ENCODE assay signal across 17 cellular contexts in genomic region chr13:85508683-85509329, GRCh38.
DNase-seq lines count a peak whose midpoint lies in the region; ATAC-seq, FAIRE-seq and TF ChIP-seq lines count a peak whose summit lies in the region.
"Had no signal": no experiment of that assay in that cellular context is flagged by ENCODE, and none has a peak within 500 bp of the region (broad histone marks: within the 10 kb centered on the region; RNA-seq: fewer than 3 reads in every experiment).

No MANE protein-coding gene starts in this region.

- no peaks in the 10 kb centered on the region for H3K9me3 ChIP-seq in H9 (ENCODE audit: control insufficient read depth, low read depth, low read length)
- H3K9me3 ChIP-seq in HepG2 (ENCODE audit: low read length), result 0 out of 2 replicates have a peak, but pooled peaks cover 4% of the 10 kb centered on the region
- H3K9me3 ChIP-seq: BLaER1, body of pancreas, prostate gland had no signal

- H3K4me2 ChIP-seq in H9 (ENCODE audit: insufficient read depth, insufficient read length, low read length) (no peak overlapping the region), HepG2 (ENCODE audit: low read depth, low read length) (no peak overlapping the region)
- H3K4me2 ChIP-seq: BLaER1 had no signal

- H3K23me2 ChIP-seq in H9 (ENCODE audit: insufficient read length, low read depth, low read length, poor library complexity, severe bottlenecking), result no peaks in the 10 kb centered on the region

- no peak overlapping the region for H2BK5ac ChIP-seq in H9 (ENCODE audit: insufficient read length, low read length)

- H3K27ac ChIP-seq in 22Rv1 (peak overlapping the region; percentile 82), H9 (ENCODE audit: insufficient read length, low read depth, low read length) (no peak overlapping the region), HepG2 (ENCODE audit: extremely low read length, insufficient read depth, low read length) (no peak overlapping the region)
- H3K27ac ChIP-seq: BLaER1 had no signal

- TF ChIP-seq CTCF in 22Rv1 (IDR thresholded peaks at IDR 0.05) (0 out of 2 replicates have a peak, but pooled peaks have one; percentile 9), H9 (conservative IDR thresholded peaks at IDR 0.05) (peak; percentile 41), bronchial epithelial cell (IDR thresholded peaks at IDR 0.05; ENCODE audit: insufficient read depth, low read length, severe bottlenecking) (no peak), HepG2 (CRISPR knock-in tag; IDR thresholded peaks at IDR 0.05) (peak; percentile 37)

- H3K79me2 ChIP-seq in H9 (ENCODE audit: insufficient read depth, low read length), result no peaks in the 10 kb centered on the region
- no peaks in the 10 kb centered on the region for H3K79me2 ChIP-seq in HepG2 (ENCODE audit: insufficient read depth, low read length)

- H3K36me3 ChIP-seq in bronchial epithelial cell (ENCODE audit: control insufficient read depth, insufficient read depth, low read length) (no peaks in the 10 kb centered on the region), HepG2 (replicated peaks in 1 of 2; ENCODE audit: control insufficient read depth in 1 of 2, insufficient read depth in 2 of 2, low read length in 2 of 2) (no peaks in the 10 kb centered on the region)
- H3K36me3 ChIP-seq: BLaER1, prostate gland had no signal

- no peak for TF ChIP-seq POLR2A in HepG2 (IDR thresholded peaks at IDR 0.05; ENCODE audit: insufficient read depth in 1 of 2, low read depth in 2 of 2, low read length in 2 of 2)

- H3K36me3 Mint-ChIP-seq in H9 (ENCODE audit: insufficient read depth in 1 of 3, low read depth in 3 of 3), result no peaks in the 10 kb centered on the region; a peak in 1 of 7 replicates
- H3K36me3 Mint-ChIP-seq in activated T-helper 1 cell treated with anti-CD3 and anti-CD28 coated beads, Interleukin-12 subunit alpha, Interleukin-12 subunit beta, Interleukin-2, Interleukin-4 antibody, amounts not matched to agents 30 ng/mL and 10 ng/mL and 1 ng/mL, durations not matched to agents 14 hours and 24 hours and 36 hours (ENCODE audit: low read depth), result no peaks in the 10 kb centered on the region
- H3K36me3 Mint-ChIP-seq: stimulated activated naive B cell treated with anti-CD40 and anti-IgM and Interleukin-4, amounts not matched to agents 10 μg/mL and 1 μg/mL and 100 μg/mL, for 72 hours; T-cell had no signal

- no peak overlapping the region for H4K8ac ChIP-seq in H9 (replicated peaks; ENCODE audit: insufficient read length, low read depth, low read length)

- H2BK15ac ChIP-seq in H9 (ENCODE audit: low read depth, low read length), result no peak overlapping the region

- H2AFZ ChIP-seq in H9 (ENCODE audit: low read length), result no peak overlapping the region
- H2AFZ ChIP-seq in HepG2 (ENCODE audit: low read length), result no peak overlapping the region

- H3K27me3 ChIP-seq in H9 (ENCODE audit: insufficient read depth, low read length), result no peaks in the 10 kb centered on the region
- H3K27me3 ChIP-seq in bronchial epithelial cell (ENCODE audit: control insufficient read depth, insufficient read depth, low read length), result no peaks in the 10 kb centered on the region
- H3K27me3 ChIP-seq in HepG2 (ENCODE audit: control insufficient read depth in 1 of 2, insufficient read depth in 2 of 2, low read length in 2 of 2), result no peaks in the 10 kb centered on the region
- H3K27me3 ChIP-seq: BLaER1, body of pancreas had no signal

- H4K91ac ChIP-seq in H9 (ENCODE audit: insufficient read length, low read depth, low read length), result no peak overlapping the region

- no peak overlapping the region for H2BK12ac ChIP-seq in H9 (ENCODE audit: insufficient read length, low read depth, low read length)

- ATAC-seq in HepG2 (peak; percentile 43; the same call in 2 of the 3 replicates), GM18909 (IDR thresholded peaks at IDR 0.05; ENCODE audit: poor library complexity, unreplicated experiment) (no peak), HG03280 (IDR thresholded peaks at IDR 0.05; ENCODE audit: unreplicated experiment) (no peak)
- ATAC-seq: K562, T-cell had no signal

- no peak overlapping the region for H3K18ac ChIP-seq in H9 (ENCODE audit: insufficient read length, low read depth, low read length)

- H3K14ac ChIP-seq in H9 (ENCODE audit: insufficient read depth, low read length), result no peak overlapping the region

- no peak overlapping the region for H4K5ac ChIP-seq in H9 (ENCODE audit: insufficient read length, low read depth, low read length)

- H2BK20ac ChIP-seq in H9 (ENCODE audit: low read depth, low read length, poor library complexity, severe bottlenecking), result no peak overlapping the region

- H4K20me1 ChIP-seq in H9 (ENCODE audit: control insufficient read depth, insufficient read depth, insufficient read length), result no peaks in the 10 kb centered on the region
- H4K20me1 ChIP-seq in HepG2 (ENCODE audit: insufficient read depth, low read length), result no peaks in the 10 kb centered on the region
- H4K20me1 ChIP-seq: BLaER1 had no signal

- H3K23ac ChIP-seq in H9 (ENCODE audit: insufficient read length, low read depth, low read length), result no peak overlapping the region

- CTCF ChIA-PET in HepG2 (lab: Yijun Ruan, JAX; ENCODE audit: low intra/inter-chr PET ratio, low total read pairs), result no interaction called here

- no peak overlapping the region for H3K27ac Mint-ChIP-seq in H9
- no peak overlapping the region for H3K27ac Mint-ChIP-seq in activated T-helper 1 cell treated with anti-CD3 and anti-CD28 coated beads, Interleukin-12 subunit alpha, Interleukin-12 subunit beta, Interleukin-2, Interleukin-4 antibody, amounts not matched to agents 30 ng/mL and 10 ng/mL and 1 ng/mL, durations not matched to agents 14 hours and 24 hours and 36 hours
- H3K27ac Mint-ChIP-seq: stimulated activated naive B cell treated with anti-CD40 and anti-IgM and Interleukin-4, amounts not matched to agents 10 μg/mL and 1 μg/mL and 100 μg/mL, for 72 hours; T-cell had no signal

- no peak overlapping the region for H3K9ac ChIP-seq in H9 (ENCODE audit: extremely low read depth, insufficient read length, low read length)
- H3K9ac ChIP-seq in HepG2 (ENCODE audit: insufficient read depth, low read depth, low read length), result no peak overlapping the region
- H3K9ac ChIP-seq: BLaER1 had no signal

- in situ Hi-C loops in HepG2 (cut with HindIII; ENCODE audit: extremely low pct_ligation_motif_present, low pct_unique_long_range_greater_than_20kb), result no loop called here

- H3K56ac ChIP-seq in H9 (ENCODE audit: insufficient read length, low read depth, low read length), result no peak overlapping the region

- POLR2A ChIA-PET in HepG2 (lab: Yijun Ruan, JAX), result no interaction called here

- FAIRE-seq in bronchial epithelial cell (lab: Jason Lieb, UNC) (no peak), HepG2 (lab: Jason Lieb, UNC) (no peak)
- FAIRE-seq: G401.6, K562 had no signal

- BruUV-seq in HepG2 (replicated peaks; lab: Mats Ljungman, UMichigan), result no TSS peak

- no peak overlapping the region; a peak in 1 of 5 replicates for H3K4me3 Mint-ChIP-seq in H9
- no peak overlapping the region for H3K4me3 Mint-ChIP-seq in activated T-helper 1 cell treated with anti-CD3 and anti-CD28 coated beads, Interleukin-12 subunit alpha, Interleukin-12 subunit beta, Interleukin-2, Interleukin-4 antibody, amounts not matched to agents 30 ng/mL and 10 ng/mL and 1 ng/mL, durations not matched to agents 14 hours and 24 hours and 36 hours
- H3K4me3 Mint-ChIP-seq: stimulated activated naive B cell treated with anti-CD40 and anti-IgM and Interleukin-4, amounts not matched to agents 10 μg/mL and 1 μg/mL and 100 μg/mL, for 72 hours; T-cell had no signal

- H3K9me3 Mint-ChIP-seq in H9, result no peaks in the 10 kb centered on the region
- H3K9me3 Mint-ChIP-seq in activated T-helper 1 cell treated with anti-CD3 and anti-CD28 coated beads, Interleukin-12 subunit alpha, Interleukin-12 subunit beta, Interleukin-2, Interleukin-4 antibody, amounts not matched to agents 30 ng/mL and 10 ng/mL and 1 ng/mL, durations not matched to agents 14 hours and 24 hours and 36 hours, result no peaks in the 10 kb centered on the region

- no peaks in the 10 kb centered on the region for H3K4me1 Mint-ChIP-seq in H9
- no peaks in the 10 kb centered on the region for H3K4me1 Mint-ChIP-seq in activated T-helper 1 cell treated with anti-CD3 and anti-CD28 coated beads, Interleukin-12 subunit alpha, Interleukin-12 subunit beta, Interleukin-2, Interleukin-4 antibody, amounts not matched to agents 30 ng/mL and 10 ng/mL and 1 ng/mL, durations not matched to agents 14 hours and 24 hours and 36 hours (ENCODE audit: low read depth)
- H3K4me1 Mint-ChIP-seq: stimulated activated naive B cell treated with anti-CD40 and anti-IgM and Interleukin-4, amounts not matched to agents 10 μg/mL and 1 μg/mL and 100 μg/mL, for 72 hours; T-cell had no signal

- no peak overlapping the region for H3T11ph ChIP-seq in H9 (ENCODE audit: low read length)

- no peak overlapping the region for H3K4ac ChIP-seq in H9 (ENCODE audit: low read depth, low read length)

- no peak overlapping the region for H2BK120ac ChIP-seq in H9 (ENCODE audit: low read depth, low read length, poor library complexity, severe bottlenecking)

- intact Hi-C loops in HepG2 (cut with micrococcal nuclease; ENCODE audit: unreplicated experiment), result no loop called here
- intact Hi-C loops in activated T-helper 1 cell treated with anti-CD3 and anti-CD28 coated beads, Interleukin-12 subunit alpha, Interleukin-12 subunit beta, Interleukin-2, Interleukin-4 antibody, amounts not matched to agents 30 ng/mL and 10 ng/mL and 1 ng/mL, durations not matched to agents 14 hours and 24 hours and 36 hours (cut with micrococcal nuclease), result no loop called here

- no peak for TF ChIP-seq EP300 in HepG2 (IDR thresholded peaks at IDR 0.05; ENCODE audit: low read depth in 2 of 2, low read length in 2 of 2)
- TF ChIP-seq EP300 in HepG2 (CRISPR knock-in tag; IDR thresholded peaks at IDR 0.05; ENCODE audit: borderline replicate concordance), result no peak

- no peaks in the 10 kb centered on the region for H3K79me1 ChIP-seq in H9 (ENCODE audit: insufficient read depth, low read depth, low read length, poor library complexity, severe bottlenecking)

- TF ChIP-seq RAD21 in HepG2 (CRISPR knock-in tag; IDR thresholded peaks at IDR 0.05), result no peak

- no peak overlapping the region for H3K4me3 ChIP-seq in bronchial epithelial cell (ENCODE audit: low read depth, low read length)
- H3K4me3 ChIP-seq in HepG2 (replicated peaks in 1 of 3; ENCODE audit: insufficient read depth in 1 of 3, low read depth in 2 of 3, low read length in 3 of 3), result no peak overlapping the region
- H3K4me3 ChIP-seq: BLaER1, body of pancreas, K562, prostate gland had no signal

- no peaks in the 10 kb centered on the region for H3K4me1 ChIP-seq in H9 (ENCODE audit: insufficient read depth, low read length)
- no peaks in the 10 kb centered on the region for H3K4me1 ChIP-seq in HepG2 (ENCODE audit: insufficient read depth, low read length)
- H3K4me1 ChIP-seq: BLaER1, prostate gland had no signal

- DNase-seq in H9, result peak; percentile 59
- DNase-seq in bronchial epithelial cell (ENCODE audit: low read depth), result peak; percentile 37
- DNase-seq in HepG2 (ENCODE audit: low spot score), result no peak
- no peak for DNase-seq in T-helper 2 cell
- no peak for DNase-seq in activated T-helper 1 cell treated with anti-CD3 and anti-CD28 coated beads, Interleukin-12 subunit alpha, Interleukin-12 subunit beta, Interleukin-2, Interleukin-4 antibody, amounts not matched to agents 30 ng/mL and 10 ng/mL and 1 ng/mL, durations not matched to agents 14 hours and 24 hours and 36 hours (ENCODE audit: low spot score)
- DNase-seq: NCI-H1930; stimulated activated CD4-positive, alpha-beta T cell treated with anti-CD3 and anti-CD28 coated beads, Interleukin-2, amount 100 ng/mL, for 24 hours; stimulated activated naive B cell treated with anti-CD40 and anti-IgM and Interleukin-4, amounts not matched to agents 10 μg/mL and 1 μg/mL and 100 μg/mL, for 72 hours; T-cell had no signal

- no CpG with 5 or more reads among the region's 12 CpGs for WGBS in H9 (ENCODE audit: extremely low coverage, insufficient read length, low lambda C conversion rate)
- WGBS in HepG2 (ENCODE audit: low lambda C conversion rate), result 22% methylated on average over 2 of the region's 12 CpGs

- no peak overlapping the region for H2AK5ac ChIP-seq in H9 (ENCODE audit: insufficient read length, low read length)

- no peaks in the 10 kb centered on the region for H3K27me3 Mint-ChIP-seq in H9 (ENCODE audit: low read depth)
- no peaks in the 10 kb centered on the region for H3K27me3 Mint-ChIP-seq in activated T-helper 1 cell treated with anti-CD3 and anti-CD28 coated beads, Interleukin-12 subunit alpha, Interleukin-12 subunit beta, Interleukin-2, Interleukin-4 antibody, amounts not matched to agents 30 ng/mL and 10 ng/mL and 1 ng/mL, durations not matched to agents 14 hours and 24 hours and 36 hours (ENCODE audit: insufficient read depth)
- H3K27me3 Mint-ChIP-seq: stimulated activated naive B cell treated with anti-CD40 and anti-IgM and Interleukin-4, amounts not matched to agents 10 μg/mL and 1 μg/mL and 100 μg/mL, for 72 hours; T-cell had no signal

Comparison
In these comparisons a context has a peak if more than half of its experiments do, and no peak if none do; other contexts are left out.
1. DNase-seq: peak in H9 (single experiment) and bronchial epithelial cell (single experiment); none in HepG2 (single experiment), T-helper 2 cell (0 of 5) and activated T-helper 1 cell treated with anti-CD3 and anti-CD28 coated beads, Interleukin-12 subunit alpha, Interleukin-12 subunit beta, Interleukin-2, Interleukin-4 antibody, amounts not matched to agents 30 ng/mL and 10 ng/mL and 1 ng/mL, durations not matched to agents 14 hours and 24 hours and 36 hours (single experiment).